In genomic region chr17:28317965-28318758, GRCh38 we compare ENCODE assay signal across 1 cellular context.
TF ChIP-seq lines count a peak whose summit lies in the region.

No MANE protein-coding gene starts in this region.

TF ChIP-seq in K562, 482 proteins besides CTCF, POLR2A, EP300 and RAD21 (continued from another document):
- TF ChIP-seq KDM5B (IDR thresholded peaks at IDR 0.05; ENCODE audit: insufficient replicate concordance, low read depth, low read length) (peak; percentile 32), ZNF699 (CRISPR knock-in tag; IDR thresholded peaks at IDR 0.05; ENCODE audit: insufficient replicate concordance) (no peak), NR4A1 (CRISPR knock-in tag; IDR thresholded peaks at IDR 0.05) (no peak), NR4A1 (tag; IDR thresholded peaks at IDR 0.05) (0 out of 2 replicates have a peak, but pooled peaks have one; percentile 43), CREB1 (IDR thresholded peaks at IDR 0.05) (0 out of 2 replicates have a peak, but pooled peaks have one; percentile 20), CREB1 (CRISPR knock-in tag; IDR thresholded peaks at IDR 0.05) (no peak), HEY1 (CRISPR knock-in tag; IDR thresholded peaks at IDR 0.05; ENCODE audit: borderline replicate concordance) (no peak), MLLT1 (IDR thresholded peaks at IDR 0.05) (no peak), ZNF165 (CRISPR knock-in tag; IDR thresholded peaks at IDR 0.05; ENCODE audit: borderline replicate concordance) (no peak), POLR2AphosphoS5 (IDR thresholded peaks at IDR 0.05; ENCODE audit: control insufficient read depth, insufficient read depth, low read depth, low read length) (no peak), ETV1 (tag; conservative IDR thresholded peaks at IDR 0.05; ENCODE audit: low read depth) (0 out of 2 replicates have a peak, but pooled peaks have one; percentile 13), ZNF280B (CRISPR knock-in tag; IDR thresholded peaks at IDR 0.05) (no peak), MYNN (IDR thresholded peaks at IDR 0.05) (no peak), MYNN (CRISPR knock-in tag; IDR thresholded peaks at IDR 0.05) (no peak), MYC (IDR thresholded peaks at IDR 0.05; ENCODE audit: low read depth, low read length) (no peak), MYC (CRISPR knock-in tag; IDR thresholded peaks at IDR 0.05; ENCODE audit: borderline replicate concordance, low read depth) (peak; percentile 58; the same call in 1 of the 2 replicates), ETV6 (IDR thresholded peaks at IDR 0.05; ENCODE audit: borderline replicate concordance in 1 of 2, low read depth in 2 of 2, low read length in 1 of 2) (no peak), ETV6 (CRISPR knock-in tag; IDR thresholded peaks at IDR 0.05; ENCODE audit: borderline replicate concordance) (no peak), MCM2 (IDR thresholded peaks at IDR 0.05; ENCODE audit: low read depth) (no peak), MYBL2 (IDR thresholded peaks at IDR 0.05; ENCODE audit: low read depth) (no peak), MYBL2 (CRISPR knock-in tag; IDR thresholded peaks at IDR 0.05; ENCODE audit: borderline replicate concordance) (no peak), HLTF (IDR thresholded peaks at IDR 0.05) (0 out of 2 replicates have a peak, but pooled peaks have one; percentile 31)
- TF ChIP-seq, protein P1, sequence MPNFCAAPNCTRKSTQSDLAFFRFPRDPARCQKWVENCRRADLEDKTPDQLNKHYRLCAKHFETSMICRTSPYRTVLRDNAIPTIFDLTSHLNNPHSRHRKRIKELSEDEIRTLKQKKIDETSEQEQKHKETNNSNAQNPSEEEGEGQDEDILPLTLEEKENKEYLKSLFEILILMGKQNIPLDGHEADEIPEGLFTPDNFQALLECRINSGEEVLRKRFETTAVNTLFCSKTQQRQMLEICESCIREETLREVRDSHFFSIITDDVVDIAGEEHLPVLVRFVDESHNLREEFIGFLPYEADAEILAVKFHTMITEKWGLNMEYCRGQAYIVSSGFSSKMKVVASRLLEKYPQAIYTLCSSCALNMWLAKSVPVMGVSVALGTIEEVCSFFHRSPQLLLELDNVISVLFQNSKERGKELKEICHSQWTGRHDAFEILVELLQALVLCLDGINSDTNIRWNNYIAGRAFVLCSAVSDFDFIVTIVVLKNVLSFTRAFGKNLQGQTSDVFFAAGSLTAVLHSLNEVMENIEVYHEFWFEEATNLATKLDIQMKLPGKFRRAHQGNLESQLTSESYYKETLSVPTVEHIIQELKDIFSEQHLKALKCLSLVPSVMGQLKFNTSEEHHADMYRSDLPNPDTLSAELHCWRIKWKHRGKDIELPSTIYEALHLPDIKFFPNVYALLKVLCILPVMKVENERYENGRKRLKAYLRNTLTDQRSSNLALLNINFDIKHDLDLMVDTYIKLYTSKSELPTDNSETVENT (CRISPR knock-in tag; IDR thresholded peaks at IDR 0.05) = no peak
TF ChIP-seq in K562: peak in this region for 29.
